In the genomic region with DNA sequence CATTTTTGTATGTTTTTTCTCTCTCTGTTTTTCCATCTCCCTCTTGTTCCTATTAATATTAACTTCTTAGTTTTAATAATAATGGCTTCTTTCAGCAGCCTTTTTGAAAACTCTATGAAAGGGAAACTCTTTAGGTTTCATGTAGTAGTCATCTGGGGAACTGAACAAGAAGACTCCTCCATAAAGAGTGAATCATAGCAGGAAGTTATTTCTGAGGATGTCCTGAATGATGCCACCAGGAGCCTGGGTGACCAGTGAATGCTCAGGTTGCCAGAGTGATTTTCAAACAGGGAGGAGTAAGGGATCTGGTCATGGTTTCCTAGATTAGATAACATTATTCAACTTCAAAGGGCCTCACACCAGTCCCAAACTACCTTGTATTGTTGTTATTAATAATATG, we compare ENCODE assay signal across 26 cellular contexts.
DNase-seq lines count a peak whose midpoint lies in the region; ATAC-seq and TF ChIP-seq lines count a peak whose summit lies in the region.
"Had no signal": no experiment of that assay in that cellular context is flagged by ENCODE, and none has a peak within 500 bp of the region (broad histone marks: within the 10 kb centered on the region; RNA-seq: fewer than 3 reads in every experiment).

No MANE protein-coding gene starts in this region.

- H3K27me3 ChIP-seq in PC-3 (ENCODE audit: low read length) (no peaks in the 10 kb centered on the region), hepatocyte (no peaks in the 10 kb centered on the region), suprapubic skin (no peaks in the 10 kb centered on the region)
- H3K27me3 ChIP-seq: BLaER1 treated with 17β-estradiol and CSF1 and Interleukin-3, amounts not matched to agents 10 nM and 100 nM; cardiac muscle cell; neural progenitor cell; sigmoid colon; tibial nerve had no signal

- BruUV-seq in PC-3 (replicated peaks; lab: Mats Ljungman, UMichigan): no TSS peak

- in situ Hi-C loops in GM13976 (cut with MboI; ENCODE audit: low sequenced_read_pairs, unreplicated experiment): no loop called here

- ATAC-seq in HG03196 (IDR thresholded peaks at IDR 0.05; ENCODE audit: unreplicated experiment) (peak; percentile 89), PC-3 (peak; percentile 29), Right ventricle myocardium superior (ENCODE audit: poor library complexity) (no peak)
- no peak for ATAC-seq in activated T-cell treated with anti-CD3 and anti-CD28 coated beads, Interleukin-2, amount 50 U/mL, for 72 hours (replicated peaks in 1 of 2)
- ATAC-seq: activated T-cell treated with anti-CD3 and anti-CD28 coated beads, Interleukin-2, amount 50 U/mL, for 4 hours; lower lobe of right lung had no signal

- no peak overlapping the region for H3K9ac ChIP-seq in PC-3 (ENCODE audit: low read length)
- H3K9ac ChIP-seq: BLaER1 treated with 17β-estradiol and CSF1 and Interleukin-3, amounts not matched to agents 10 nM and 100 nM; neural progenitor cell had no signal

- intact Hi-C loops in PC-3 (cut with micrococcal nuclease): loop anchor here (10.0 kb wide), 1 partner anchor 993 kb away; no protein-coding TSS in a partner anchor
- intact Hi-C loops in Right ventricle myocardium superior (cut with DNase I): no loop called here
- intact Hi-C loops in activated naive CD4-positive, alpha-beta T cell treated with anti-CD3 and anti-CD28 coated beads for 36 hours (cut with micrococcal nuclease): no loop called here

- H3K4me2 ChIP-seq in PC-3 (ENCODE audit: low read length) (no peak overlapping the region), hepatocyte (no peak overlapping the region)
- H3K4me2 ChIP-seq: BLaER1 treated with 17β-estradiol and CSF1 and Interleukin-3, amounts not matched to agents 10 nM and 100 nM; neural progenitor cell had no signal

- H3K9me3 ChIP-seq in PC-3 (ENCODE audit: low read length) (no peaks in the 10 kb centered on the region), hepatocyte (ENCODE audit: low read depth) (no peaks in the 10 kb centered on the region), suprapubic skin (peaks cover 3% of the 10 kb centered on the region)
- H3K9me3 ChIP-seq: lower lobe of right lung, sigmoid colon had no signal

- H3F3A ChIP-seq in PC-3 (ENCODE audit: low read length, unreplicated experiment): no peaks in the 10 kb centered on the region

- no peak overlapping the region for H3K27ac Mint-ChIP-seq in activated T-cell treated with anti-CD3 and anti-CD28 coated beads, Interleukin-2, amount 50 U/mL, for 72 hours
- H3K27ac Mint-ChIP-seq in activated naive CD4-positive, alpha-beta T cell treated with anti-CD3 and anti-CD28 coated beads for 36 hours: no peak overlapping the region
- H3K27ac Mint-ChIP-seq: activated naive CD4-positive, alpha-beta T cell treated with anti-CD3 and anti-CD28 coated beads, Interleukin-2, amount 10 ng/mL, durations not matched to agents 7 days and 5 days; IgD-negative memory B cell; neural progenitor cell; stimulated activated naive CD8-positive, alpha-beta T cell treated with anti-CD3 and anti-CD28 coated beads, Interleukin-15, Interleukin-2, amounts not matched to agents 100 ng/mL and 50 ng/mL, for 24 hours had no signal

- H3K36me3 ChIP-seq in PC-3 (ENCODE audit: low read depth, low read length) (no peaks in the 10 kb centered on the region), hepatocyte (replicated peaks; ENCODE audit: insufficient read depth, low read depth) (no peaks in the 10 kb centered on the region), suprapubic skin (no peaks in the 10 kb centered on the region)
- H3K36me3 ChIP-seq: BLaER1 treated with 17β-estradiol and CSF1 and Interleukin-3, amounts not matched to agents 10 nM and 100 nM; cardiac muscle cell; lower lobe of right lung; neural progenitor cell; sigmoid colon; tibial nerve had no signal

- no peak for TF ChIP-seq EP300 in suprapubic skin (IDR thresholded peaks at IDR 0.05)

- DNase-seq in GM13976 (ENCODE audit: low spot score) (peak; percentile 9), PC-3 (peak; percentile 9), hepatocyte (ENCODE audit: low spot score) (peak; percentile 6), Right ventricle myocardium superior (no peak), suprapubic skin (ENCODE audit: low spot score in 2 of 2) (no peak)
- DNase-seq in activated T-cell treated with anti-CD3 and anti-CD28 coated beads, Interleukin-2, amount 50 U/mL, for 72 hours: no peak
- DNase-seq in activated naive CD4-positive, alpha-beta T cell treated with anti-CD3 and anti-CD28 coated beads for 36 hours: no peak
- DNase-seq: activated naive CD4-positive, alpha-beta T cell treated with anti-CD3 and anti-CD28 coated beads, Interleukin-2, amount 10 ng/mL, durations not matched to agents 7 days and 5 days; activated T-cell treated with anti-CD3 and anti-CD28 coated beads, Interleukin-2, amount 50 U/mL, for 4 hours; amniotic stem cell; cortex of kidney; lower lobe of right lung; NCI-H1417; NCI-H2107; NCI-H446 treated with DMSO at 0.1 percent for 48 hours; SHP77 treated with DMSO at 0.1 percent for 48 hours; sigmoid colon; stimulated activated CD4-positive, alpha-beta T cell treated with anti-CD3 and anti-CD28 coated beads, Interleukin-15, amount 100 ng/mL, for 24 hours had no signal

- no peaks in the 10 kb centered on the region for H3K27me3 Mint-ChIP-seq in activated T-cell treated with anti-CD3 and anti-CD28 coated beads, Interleukin-2, amount 50 U/mL, for 72 hours (ENCODE audit: low read depth)
- no peaks in the 10 kb centered on the region for H3K27me3 Mint-ChIP-seq in activated naive CD4-positive, alpha-beta T cell treated with anti-CD3 and anti-CD28 coated beads for 36 hours (ENCODE audit: low read depth)
- H3K27me3 Mint-ChIP-seq: activated naive CD4-positive, alpha-beta T cell treated with anti-CD3 and anti-CD28 coated beads, Interleukin-2, amount 10 ng/mL, durations not matched to agents 7 days and 5 days; IgD-negative memory B cell; stimulated activated naive CD8-positive, alpha-beta T cell treated with anti-CD3 and anti-CD28 coated beads, Interleukin-15, Interleukin-2, amounts not matched to agents 100 ng/mL and 50 ng/mL, for 24 hours had no signal

- H3K4me3 Mint-ChIP-seq in activated T-cell treated with anti-CD3 and anti-CD28 coated beads, Interleukin-2, amount 50 U/mL, for 72 hours: no peak overlapping the region
- no peak overlapping the region for H3K4me3 Mint-ChIP-seq in activated naive CD4-positive, alpha-beta T cell treated with anti-CD3 and anti-CD28 coated beads for 36 hours
- H3K4me3 Mint-ChIP-seq: activated naive CD4-positive, alpha-beta T cell treated with anti-CD3 and anti-CD28 coated beads, Interleukin-2, amount 10 ng/mL, durations not matched to agents 7 days and 5 days; activated T-cell treated with anti-CD3 and anti-CD28 coated beads, Interleukin-2, amount 50 U/mL, for 4 hours; IgD-negative memory B cell; neural progenitor cell; stimulated activated naive CD8-positive, alpha-beta T cell treated with anti-CD3 and anti-CD28 coated beads, Interleukin-15, Interleukin-2, amounts not matched to agents 100 ng/mL and 50 ng/mL, for 24 hours had no signal

- H3K4me3 ChIP-seq in PC-3 (ENCODE audit: low read length) (no peak overlapping the region), hepatocyte (no peak overlapping the region), suprapubic skin (no peak overlapping the region)
- H3K4me3 ChIP-seq: BLaER1 treated with 17β-estradiol and CSF1 and Interleukin-3, amounts not matched to agents 10 nM and 100 nM; cardiac muscle cell; lower lobe of right lung; neural progenitor cell; sigmoid colon; tibial nerve had no signal

- TF ChIP-seq POLR2A in suprapubic skin (IDR thresholded peaks at IDR 0.05): no peak

- POLR2A ChIA-PET in PC-3 (lab: Charles Lee; ENCODE audit: unreplicated experiment): no interaction called here

- H3K4me1 Mint-ChIP-seq in activated T-cell treated with anti-CD3 and anti-CD28 coated beads, Interleukin-2, amount 50 U/mL, for 72 hours (ENCODE audit: low read depth): no peaks in the 10 kb centered on the region
- H3K4me1 Mint-ChIP-seq in activated naive CD4-positive, alpha-beta T cell treated with anti-CD3 and anti-CD28 coated beads for 36 hours (ENCODE audit: low read depth): no peaks in the 10 kb centered on the region
- H3K4me1 Mint-ChIP-seq: activated naive CD4-positive, alpha-beta T cell treated with anti-CD3 and anti-CD28 coated beads, Interleukin-2, amount 10 ng/mL, durations not matched to agents 7 days and 5 days; IgD-negative memory B cell; neural progenitor cell had no signal

- H3K36me3 Mint-ChIP-seq in activated T-cell treated with anti-CD3 and anti-CD28 coated beads, Interleukin-2, amount 50 U/mL, for 72 hours (ENCODE audit: insufficient read depth in 2 of 2): no peaks in the 10 kb centered on the region
- H3K36me3 Mint-ChIP-seq in activated naive CD4-positive, alpha-beta T cell treated with anti-CD3 and anti-CD28 coated beads for 36 hours (ENCODE audit: low read depth): no peaks in the 10 kb centered on the region
- H3K36me3 Mint-ChIP-seq: activated naive CD4-positive, alpha-beta T cell treated with anti-CD3 and anti-CD28 coated beads, Interleukin-2, amount 10 ng/mL, durations not matched to agents 7 days and 5 days; IgD-negative memory B cell; neural progenitor cell had no signal

- no peaks in the 10 kb centered on the region for H3K79me2 ChIP-seq in PC-3 (ENCODE audit: low read length)
- H3K79me2 ChIP-seq in hepatocyte: no peaks in the 10 kb centered on the region

- CTCF ChIA-PET in PC-3 (lab: Charles Lee): no interaction called here
- CTCF ChIA-PET in activated naive CD4-positive, alpha-beta T cell treated with anti-CD3 and anti-CD28 coated beads for 36 hours (lab: Charles Lee): no interaction called here

- no peaks in the 10 kb centered on the region for H3K9me2 ChIP-seq in PC-3 (replicated peaks; ENCODE audit: low read length)
- no peaks in the 10 kb centered on the region for H3K9me2 ChIP-seq in hepatocyte (replicated peaks; ENCODE audit: insufficient read depth)

- H3K9me3 Mint-ChIP-seq in activated T-cell treated with anti-CD3 and anti-CD28 coated beads, Interleukin-2, amount 50 U/mL, for 72 hours: peaks cover 2 to 7% of the 10 kb centered on the region in 2 donors
- H3K9me3 Mint-ChIP-seq in activated naive CD4-positive, alpha-beta T cell treated with anti-CD3 and anti-CD28 coated beads for 36 hours: peaks cover 3% of the 10 kb centered on the region
- H3K9me3 Mint-ChIP-seq: activated naive CD4-positive, alpha-beta T cell treated with anti-CD3 and anti-CD28 coated beads, Interleukin-2, amount 10 ng/mL, durations not matched to agents 7 days and 5 days; activated T-cell treated with anti-CD3 and anti-CD28 coated beads, Interleukin-2, amount 50 U/mL, for 4 hours; neural progenitor cell; stimulated activated naive CD8-positive, alpha-beta T cell treated with anti-CD3 and anti-CD28 coated beads, Interleukin-15, Interleukin-2, amounts not matched to agents 100 ng/mL and 50 ng/mL, for 24 hours had no signal

- no peak overlapping the region for H2AFZ ChIP-seq in PC-3 (ENCODE audit: low read length)
- H2AFZ ChIP-seq in hepatocyte: no peak overlapping the region
- H2AFZ ChIP-seq: neural progenitor cell had no signal

- no peak for TF ChIP-seq CTCF in GM13976 (IDR thresholded peaks at IDR 0.05; ENCODE audit: borderline replicate concordance, control extremely low read depth, extremely low read depth, insufficient read depth, missing control alignments)
- TF ChIP-seq CTCF in PC-3 (conservative IDR thresholded peaks at IDR 0.05; ENCODE audit: low read depth, low read length): no peak
- no peak for TF ChIP-seq CTCF in hepatocyte (IDR thresholded peaks at IDR 0.05; ENCODE audit: poor library complexity)
- TF ChIP-seq CTCF in suprapubic skin (IDR thresholded peaks at IDR 0.05): no peak

- H4K20me1 ChIP-seq in PC-3 (ENCODE audit: low read length) (no peaks in the 10 kb centered on the region), hepatocyte (ENCODE audit: insufficient read depth, poor library complexity, severe bottlenecking) (no peaks in the 10 kb centered on the region)
- H4K20me1 ChIP-seq: BLaER1 treated with 17β-estradiol and CSF1 and Interleukin-3, amounts not matched to agents 10 nM and 100 nM had no signal

- no peaks in the 10 kb centered on the region for H3K4me1 ChIP-seq in PC-3 (ENCODE audit: insufficient read depth, low read length)
- H3K4me1 ChIP-seq in hepatocyte (ENCODE audit: insufficient read depth): no peaks in the 10 kb centered on the region
- no peaks in the 10 kb centered on the region for H3K4me1 ChIP-seq in suprapubic skin
- H3K4me1 ChIP-seq: BLaER1 treated with 17β-estradiol and CSF1 and Interleukin-3, amounts not matched to agents 10 nM and 100 nM; lower lobe of right lung; neural progenitor cell; sigmoid colon; tibial nerve had no signal

- H3K27ac ChIP-seq in PC-3 (ENCODE audit: low read length): no peak overlapping the region
- H3K27ac ChIP-seq in hepatocyte: no peak overlapping the region
- H3K27ac ChIP-seq in suprapubic skin: no peak overlapping the region
- H3K27ac ChIP-seq: BLaER1 treated with 17β-estradiol and CSF1 and Interleukin-3, amounts not matched to agents 10 nM and 100 nM; cardiac muscle cell; HL-60; lower lobe of right lung; neural progenitor cell; sigmoid colon; tibial nerve had no signal

Comparison
In these comparisons a context has a peak if more than half of its experiments do, and no peak if none do; other contexts are left out.
1. DNase-seq: peak in GM13976 (single experiment), PC-3 (single experiment) and hepatocyte (single experiment); none in Right ventricle myocardium superior (single experiment), suprapubic skin (0 of 2), activated T-cell treated with anti-CD3 and anti-CD28 coated beads, Interleukin-2, amount 50 U/mL, for 72 hours (0 of 2) and activated naive CD4-positive, alpha-beta T cell treated with anti-CD3 and anti-CD28 coated beads for 36 hours (single experiment).
2. ATAC-seq: peak in HG03196 (single experiment) and PC-3 (single experiment); none in Right ventricle myocardium superior (single experiment) and activated T-cell treated with anti-CD3 and anti-CD28 coated beads, Interleukin-2, amount 50 U/mL, for 72 hours (0 of 2).